In the genomic region with DNA sequence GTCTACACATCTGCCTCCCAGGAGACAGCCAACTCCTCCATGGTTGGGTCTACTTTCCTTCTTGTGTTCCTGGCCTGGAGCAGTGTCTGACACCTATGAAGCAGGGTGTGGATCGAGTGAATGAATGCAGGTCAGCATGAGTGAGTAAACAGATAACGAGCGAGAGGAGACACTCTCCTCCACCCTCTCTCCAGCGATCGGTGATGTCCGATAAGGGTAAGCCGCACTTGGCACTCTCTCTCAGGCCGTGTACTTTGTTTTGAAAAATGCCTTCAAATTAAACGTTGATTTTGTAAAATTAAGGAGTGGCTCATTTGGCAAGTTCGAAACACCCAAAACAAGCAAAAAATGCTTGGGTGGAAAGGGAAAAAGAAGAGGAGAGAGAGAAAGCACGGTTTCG, we compare ENCODE assay signal across 22 cellular contexts. TPM values are rescaled to one million over a fixed set of nuclear protein-coding genes. Genes with fewer than 3 reads are reported as not detected.
DNase-seq lines count a peak whose midpoint lies in the region; ATAC-seq, FAIRE-seq and TF ChIP-seq lines count a peak whose summit lies in the region.
"Had no signal": no experiment of that assay in that cellular context is flagged by ENCODE, and none has a peak within 500 bp of the region (broad histone marks: within the 10 kb centered on the region; RNA-seq: fewer than 3 reads in every experiment).

No MANE protein-coding gene starts in this region.

- 76% methylated on average over 12 of the region's 12 CpGs for WGBS in GM12878 (ENCODE audit: insufficient coverage, insufficient replicate concordance, low lambda C conversion rate, missing lambda C conversion rate)
- WGBS in mesendoderm (ENCODE audit: extremely low coverage, insufficient coverage, low lambda C conversion rate), result no CpG with 5 or more reads among the region's 12 CpGs

- H4K8ac ChIP-seq in mesendoderm (ENCODE audit: low read depth, low read length), result no peak overlapping the region

- SMC1A ChIA-PET in GM12878 (lab: Charles Lee; ENCODE audit: uncharacterized antibody, unreplicated experiment), result no interaction called here

- H3K9me3 ChIP-seq in CD8-positive, alpha-beta T cell (ENCODE audit: low read length), result no peaks in the 10 kb centered on the region
- H3K9me3 ChIP-seq in GM12878 (replicated peaks; ENCODE audit: control insufficient read depth, insufficient read depth, low read length) (no peaks in the 10 kb centered on the region), SJCRH30 (replicated peaks) (no peaks in the 10 kb centered on the region)
- H3K9me3 ChIP-seq: BE2C had no signal

- no peak for TF ChIP-seq RAD21 in GM12878 (IDR thresholded peaks at IDR 0.05; ENCODE audit: insufficient read depth, low read depth, low read length)

- CTCF ChIA-PET in CD8-positive, alpha-beta T cell (lab: Charles Lee), result interaction anchor here (3.1 kb wide), 1 partner anchor 22 kb away, joined by 15 read pairs; no protein-coding TSS in a partner anchor
- CTCF ChIA-PET in GM12878 (lab: Yijun Ruan, JAX), result interaction anchor here (0.8 to 4.8 kb wide), 2 partner anchors 11 to 22 kb away, joined by 3 to 20 read pairs; no protein-coding TSS in a partner anchor

- no peaks in the 10 kb centered on the region for H3K79me1 ChIP-seq in mesendoderm (ENCODE audit: low read length)

- no peak overlapping the region for H2BK15ac ChIP-seq in mesendoderm (replicated peaks; ENCODE audit: low read depth)

- H3K79me2 ChIP-seq in GM12878 (ENCODE audit: control insufficient read depth, insufficient read depth, low read length) (no peaks in the 10 kb centered on the region), mesendoderm (ENCODE audit: control insufficient read depth, insufficient read depth, low read length) (no peaks in the 10 kb centered on the region)

- peak overlapping the region; percentile 8 for H3K56ac ChIP-seq in mesendoderm (ENCODE audit: low read length)

- no peak overlapping the region for H3K27ac ChIP-seq in CD8-positive, alpha-beta T cell (ENCODE audit: low read depth, low read length)
- no peak overlapping the region for H3K27ac ChIP-seq in GM12878 (ENCODE audit: control insufficient read depth, insufficient read depth)
- H3K27ac ChIP-seq in mesendoderm (ENCODE audit: low read depth, low read length), result no peak overlapping the region
- no peak overlapping the region for H3K27ac ChIP-seq in SJCRH30
- H3K27ac ChIP-seq: 22Rv1 had no signal

- DNase-seq in T-helper 1 cell (no peak), GM12878 (ENCODE audit: low read depth, low spot score) (no peak), mesendoderm (peak; percentile 66), SJCRH30 (no peak), NCI-H226 (no peak)
- no peak for DNase-seq in CD8-positive, alpha-beta T cell
- DNase-seq: BE2C; GDM1; HCEC 1CT; KG1; NCI-H1417 treated with DMSO at 0.1 percent for 48 hours; NCI-H1930; NCI-H2171; NCI-H446 treated with DMSO at 0.1 percent for 48 hours; NK-92 treated with Interleukin-12 subunit alpha and Interleukin-12 subunit beta, amount 100 ng/mL, for 24 hours; SHP77 had no signal

- H3K36me3 ChIP-seq in CD8-positive, alpha-beta T cell (ENCODE audit: insufficient read depth, low read length), result no peaks in the 10 kb centered on the region
- no peaks in the 10 kb centered on the region for H3K36me3 ChIP-seq in GM12878 (ENCODE audit: control insufficient read depth in 2 of 2, insufficient read depth in 2 of 2, low read length in 1 of 2)
- no peaks in the 10 kb centered on the region for H3K36me3 ChIP-seq in mesendoderm (ENCODE audit: control insufficient read depth, insufficient read depth, low read length)
- H3K36me3 ChIP-seq in SJCRH30, result no peaks in the 10 kb centered on the region
- H3K36me3 ChIP-seq: BE2C had no signal

- H3K9ac ChIP-seq in GM12878 (ENCODE audit: control insufficient read depth, insufficient read depth, low read length), result no peak overlapping the region
- H3K9ac ChIP-seq in mesendoderm (ENCODE audit: low read length), result no peak overlapping the region

- no peak overlapping the region for H3K4me2 ChIP-seq in GM12878 (ENCODE audit: control insufficient read depth, insufficient read depth)
- H3K4me2 ChIP-seq in mesendoderm (ENCODE audit: low read length), result no peak overlapping the region

- FAIRE-seq in GM12878 (lab: Jason Lieb, UNC), result no peak
- FAIRE-seq: GM12891, GM18507 had no signal

- H3K27me3 Mint-ChIP-seq in T-helper 1 cell treated with Interleukin-12 subunit alpha and Interleukin-12 subunit beta and Interleukin-4 antibody, amounts not matched to agents 30 μg/mL and 1 μg/mL, for 36 hours (ENCODE audit: low read depth), result no peaks in the 10 kb centered on the region
- no peaks in the 10 kb centered on the region for H3K27me3 Mint-ChIP-seq in CD8-positive, alpha-beta T cell (ENCODE audit: low read depth)

- H2BK120ac ChIP-seq in mesendoderm (ENCODE audit: low read depth, low read length), result peak overlapping the region; percentile 54

- no peak overlapping the region for H3K4me3 ChIP-seq in CD8-positive, alpha-beta T cell (ENCODE audit: low read depth, low read length)
- no peak overlapping the region for H3K4me3 ChIP-seq in GM12878
- H3K4me3 ChIP-seq in mesendoderm (ENCODE audit: low read length), result no peak overlapping the region
- no peak overlapping the region for H3K4me3 ChIP-seq in SJCRH30

- TF ChIP-seq EP300 in GM12878 (IDR thresholded peaks at IDR 0.05; ENCODE audit: borderline replicate concordance in 1 of 2, control insufficient read depth in 1 of 2, low read depth in 2 of 2, low read length in 2 of 2), result no peak

- TF ChIP-seq CTCF in CD8-positive, alpha-beta T cell (IDR thresholded peaks at IDR 0.05), result no peak
- TF ChIP-seq CTCF in GM12878 (IDR thresholded peaks at IDR 0.05 in 2 of 3, conservative IDR thresholded peaks at IDR 0.05 in 1 of 3; ENCODE audit: control insufficient read depth in 2 of 3, extremely low read depth in 1 of 3, insufficient read depth in 1 of 3, low read depth in 3 of 3, low read length in 3 of 3), result no peak

- no peak overlapping the region for H4K5ac ChIP-seq in mesendoderm (ENCODE audit: low read length)

- RAD21 ChIA-PET in GM12878 (lab: Charles Lee; ENCODE audit: unreplicated experiment), result interaction anchor here (1.0 kb wide), 1 partner anchor 25 kb away, joined by 3 read pairs; no protein-coding TSS in a partner anchor

- H2BK5ac ChIP-seq in mesendoderm (ENCODE audit: low read length), result peak overlapping the region; percentile 44

- H3K27ac Mint-ChIP-seq in T-helper 1 cell treated with Interleukin-12 subunit alpha and Interleukin-12 subunit beta and Interleukin-4 antibody, amounts not matched to agents 30 μg/mL and 1 μg/mL, for 36 hours, result peak overlapping the region; percentile 38
- H3K27ac Mint-ChIP-seq in CD8-positive, alpha-beta T cell, result peak overlapping the region; percentile 97

- in situ Hi-C loops in GM12878 (cut with MboI), result no loop called here

- H3K36me3 Mint-ChIP-seq in T-helper 1 cell treated with Interleukin-12 subunit alpha and Interleukin-12 subunit beta and Interleukin-4 antibody, amounts not matched to agents 30 μg/mL and 1 μg/mL, for 36 hours (ENCODE audit: low read depth), result peaks cover 3% of the 10 kb centered on the region
- no peaks in the 10 kb centered on the region for H3K36me3 Mint-ChIP-seq in CD8-positive, alpha-beta T cell

- POLR2A ChIA-PET in CD8-positive, alpha-beta T cell (lab: Charles Lee), result no interaction called here
- POLR2A ChIA-PET in GM12878 (lab: Charles Lee), result interaction anchor here (1.5 kb wide), 1 partner anchor 91 kb away, joined by 3 read pairs; no protein-coding TSS in a partner anchor

- no TSS peak for BruUV-seq in GM12878 (replicated peaks; lab: Mats Ljungman, UMichigan)

- no peaks in the 10 kb centered on the region for H3K27me3 ChIP-seq in CD8-positive, alpha-beta T cell (ENCODE audit: insufficient read depth, low read length)
- H3K27me3 ChIP-seq in GM12878 (replicated peaks in 1 of 2; ENCODE audit: control insufficient read depth in 2 of 2, insufficient read depth in 2 of 2, low read length in 1 of 2) (no peaks in the 10 kb centered on the region; a peak in 1 of 4 replicates), mesendoderm (ENCODE audit: insufficient read depth, low read length, poor library complexity) (no peaks in the 10 kb centered on the region), SJCRH30 (peaks cover 11% of the 10 kb centered on the region; the same call in 1 of the 2 replicates)
- H3K27me3 ChIP-seq: BE2C had no signal

- intact Hi-C loops in CD8-positive, alpha-beta T cell (cut with DNase I, micrococcal nuclease), result no loop called here
- intact Hi-C loops in GM12878 (cut with micrococcal nuclease; ENCODE audit: unreplicated experiment), result no loop called here

- peaks cover 32% of the 10 kb centered on the region for H3K4me1 ChIP-seq in CD8-positive, alpha-beta T cell (ENCODE audit: insufficient read depth, low read length)
- H3K4me1 ChIP-seq in GM12878 (ENCODE audit: control insufficient read depth, insufficient read depth, low read length) (peaks cover 16% of the 10 kb centered on the region), mesendoderm (ENCODE audit: control insufficient read depth, low read depth, low read length) (peaks cover 21% of the 10 kb centered on the region), SJCRH30 (no peaks in the 10 kb centered on the region)

- H4K20me1 ChIP-seq in GM12878 (ENCODE audit: control insufficient read depth, insufficient read depth), result no peaks in the 10 kb centered on the region

- H2AK5ac ChIP-seq in mesendoderm (ENCODE audit: low read length), result peak overlapping the region; percentile 47

- H2AFZ ChIP-seq in GM12878 (ENCODE audit: control insufficient read depth, low read depth, low read length), result no peak overlapping the region

- no peaks in the 10 kb centered on the region for H3K9me3 Mint-ChIP-seq in T-helper 1 cell treated with Interleukin-12 subunit alpha and Interleukin-12 subunit beta and Interleukin-4 antibody, amounts not matched to agents 30 μg/mL and 1 μg/mL, for 36 hours
- no peaks in the 10 kb centered on the region for H3K9me3 Mint-ChIP-seq in CD8-positive, alpha-beta T cell

- ATAC-seq in CD8-positive, alpha-beta T cell, result no peak
- ATAC-seq in GM12878 (no peak), HG02973 (IDR thresholded peaks at IDR 0.05; ENCODE audit: unreplicated experiment) (no peak)

- TF ChIP-seq POLR2A in GM12878 (IDR thresholded peaks at IDR 0.05; ENCODE audit: low read depth, low read length), result no peak

- H3K4ac ChIP-seq in mesendoderm (ENCODE audit: low read depth, low read length), result peak overlapping the region; percentile 49

- H3K4me1 Mint-ChIP-seq in T-helper 1 cell treated with Interleukin-12 subunit alpha and Interleukin-12 subunit beta and Interleukin-4 antibody, amounts not matched to agents 30 μg/mL and 1 μg/mL, for 36 hours (ENCODE audit: low read depth), result peaks cover 68% of the 10 kb centered on the region
- peaks cover 52% of the 10 kb centered on the region for H3K4me1 Mint-ChIP-seq in CD8-positive, alpha-beta T cell (ENCODE audit: low read depth)

- H3K23ac ChIP-seq in mesendoderm (ENCODE audit: low read length), result no peak overlapping the region

- no peak overlapping the region for H3K4me3 Mint-ChIP-seq in T-helper 1 cell treated with Interleukin-12 subunit alpha and Interleukin-12 subunit beta and Interleukin-4 antibody, amounts not matched to agents 30 μg/mL and 1 μg/mL, for 36 hours
- H3K4me3 Mint-ChIP-seq in CD8-positive, alpha-beta T cell, result no peak overlapping the region

- H3K18ac ChIP-seq in mesendoderm (ENCODE audit: low read length), result peak overlapping the region; percentile 0

RNA-seq across cellular contexts. Expression of gene DMRTB1, which starts 43.8 kb away (rescaled TPM):
- not detected for total RNA-seq in CD8-positive, alpha-beta T cell
- not detected in 2 replicates for total RNA-seq in GM12878 (2013; cell fraction: nucleolus; rRNA removed)
- total RNA-seq in GM12878 (2014; rRNA removed) (not detected in 2 replicates), GM12878 (2014; rRNA removed; fragmentation: Illumina TruSeq; extraction: Trizol) (not detected in 2 replicates), GM12878 (2021) (not detected in 2 replicates)
- not detected for polyA plus RNA-seq in GM12878 (2011; ENCODE audit: low read depth)
- polyA plus RNA-seq in GM12878 (2011; rRNA removed) (not detected in 2 replicates), GM12878 (2014; fragmentation: Illumina TruSeq; extraction: Trizol) (not detected in 2 replicates), GM12878 (2014; fragmentation: Nextera tagmentation; extraction: Ambion mirVana) (not detected), GM12878 (2014; rRNA removed) (not detected in 2 replicates), GM12878 (2016; fragmentation: Nextera tagmentation; extraction: Ambion mirVana) (not detected)
- not detected in 2 replicates for polyA plus RNA-seq in GM12878 (2011; cell fraction: cytosol; rRNA removed)
- not detected in 2 replicates for polyA plus RNA-seq in GM12878 (2011; cell fraction: nucleus; rRNA removed)
- not detected in 2 replicates for polyA plus RNA-seq in GM12878 (2012)
- not detected in 2 replicates for polyA minus RNA-seq in GM12878 (2011; rRNA and poly(A)+ RNA removed)
- not detected in 2 replicates for polyA minus RNA-seq in GM12878 (2011; cell fraction: cytosol; rRNA and poly(A)+ RNA removed)
- not detected in 2 replicates for polyA minus RNA-seq in GM12878 (2011; cell fraction: nucleus; rRNA and poly(A)+ RNA removed)
- polyA plus RNA-seq in mesendoderm (2013, experiment 1 of 2), result 0.60 TPM
- 0.53 TPM for polyA plus RNA-seq in mesendoderm (2013, experiment 2 of 2)
- total RNA-seq in SJCRH30 (2014; rRNA removed; shearing (Covaris generic)), result not detected in 2 replicates
- total RNA-seq: OCI-LY7 had no signal
